Comparison of ENCODE assay signal across 1 cellular context in genomic region chr3:50605901-50606326, GRCh38.
TF ChIP-seq lines count a peak whose summit lies in the region.

No MANE protein-coding gene starts in this region.

TF ChIP-seq in K562, 482 proteins besides CTCF, POLR2A, EP300 and RAD21 (continued from another document and continues in another):
- TF ChIP-seq ZBTB34 (CRISPR knock-in tag; IDR thresholded peaks at IDR 0.05) (no peak), ZFP91 (CRISPR knock-in tag; IDR thresholded peaks at IDR 0.05) (no peak), MTF1 (CRISPR knock-in tag; IDR thresholded peaks at IDR 0.05; ENCODE audit: borderline replicate concordance) (no peak), ZNF146 (CRISPR knock-in tag; IDR thresholded peaks at IDR 0.05; ENCODE audit: unreplicated experiment) (no peak), ZNF699 (CRISPR knock-in tag; IDR thresholded peaks at IDR 0.05; ENCODE audit: insufficient replicate concordance) (no peak), LEF1 (IDR thresholded peaks at IDR 0.05) (no peak), KHSRP (IDR thresholded peaks at IDR 0.05) (no peak), NBN (IDR thresholded peaks at IDR 0.05; ENCODE audit: low read depth) (no peak), ZNF764 (CRISPR knock-in tag; IDR thresholded peaks at IDR 0.05; ENCODE audit: low read depth) (no peak), ZNF134 (CRISPR knock-in tag; conservative IDR thresholded peaks at IDR 0.05) (0 out of 2 replicates have a peak, but pooled peaks have one; percentile 8), PPARD (CRISPR knock-in tag; IDR thresholded peaks at IDR 0.05) (no peak), BRCA1 (IDR thresholded peaks at IDR 0.05) (no peak), BRCA1 (CRISPR knock-in tag; IDR thresholded peaks at IDR 0.05) (no peak), ASH1L (IDR thresholded peaks at IDR 0.05; ENCODE audit: borderline replicate concordance, low read depth, partially characterized antibody) (no peak), CREB3 (tag; conservative IDR thresholded peaks at IDR 0.05; ENCODE audit: low read depth) (no peak), PBX2 (CRISPR knock-in tag; IDR thresholded peaks at IDR 0.05; ENCODE audit: low read depth) (no peak), PBX2 (tag; conservative IDR thresholded peaks at IDR 0.05; ENCODE audit: low read depth) (no peak), HCFC1 (IDR thresholded peaks at IDR 0.05; ENCODE audit: low read depth, low read length) (no peak), MXD1 (CRISPR knock-in tag; IDR thresholded peaks at IDR 0.05; ENCODE audit: borderline replicate concordance, poor library complexity, severe bottlenecking) (no peak), POU5F1 (IDR thresholded peaks at IDR 0.05; ENCODE audit: borderline replicate concordance, low read depth, low read length, partially characterized antibody) (no peak), JUND (IDR thresholded peaks at IDR 0.05; ENCODE audit: borderline replicate concordance, low read depth, low read length) (no peak), JUND (tag; IDR thresholded peaks at IDR 0.05; ENCODE audit: borderline replicate concordance, low read depth, low read length) (no peak), ELK1 (CRISPR knock-in tag; IDR thresholded peaks at IDR 0.05) (no peak), DMBX1 (CRISPR knock-in tag; IDR thresholded peaks at IDR 0.05; ENCODE audit: borderline replicate concordance) (no peak), TRIM28 (IDR thresholded peaks at IDR 0.05) (no peak), GTF2E2 (tag; IDR thresholded peaks at IDR 0.05) (no peak), TCF15 (CRISPR knock-in tag; IDR thresholded peaks at IDR 0.05) (no peak), DIDO1 (tag; IDR thresholded peaks at IDR 0.05; ENCODE audit: low read depth) (no peak), MITF (IDR thresholded peaks at IDR 0.05) (no peak), ZNF133 (CRISPR knock-in tag; IDR thresholded peaks at IDR 0.05) (no peak), OTX1 (CRISPR knock-in tag; IDR thresholded peaks at IDR 0.05) (peak; percentile 88), E2F3 (CRISPR knock-in tag; IDR thresholded peaks at IDR 0.05) (no peak), BHLHE40 (IDR thresholded peaks at IDR 0.05; ENCODE audit: low read length) (peak; percentile 59), CBFB (CRISPR knock-in tag; IDR thresholded peaks at IDR 0.05) (no peak), MTA1 (IDR thresholded peaks at IDR 0.05; ENCODE audit: borderline replicate concordance) (no peak), ZNF583 (CRISPR knock-in tag; IDR thresholded peaks at IDR 0.05) (no peak), CREB1 (IDR thresholded peaks at IDR 0.05) (no peak), CREB1 (CRISPR knock-in tag; IDR thresholded peaks at IDR 0.05) (no peak), ZNF445 (CRISPR knock-in tag; IDR thresholded peaks at IDR 0.05; ENCODE audit: low read depth) (no peak), ILK (tag; IDR thresholded peaks at IDR 0.05; ENCODE audit: borderline replicate concordance, low read depth) (no peak), PKNOX1 (IDR thresholded peaks at IDR 0.05) (no peak), CXXC5 (CRISPR knock-in tag; IDR thresholded peaks at IDR 0.05) (no peak), CHD1 (IDR thresholded peaks at IDR 0.05; ENCODE audit: low read length) (no peak), KAT2B (IDR thresholded peaks at IDR 0.05; ENCODE audit: low read depth, low read length) (no peak), DDX20 (tag; IDR thresholded peaks at IDR 0.05; ENCODE audit: low read depth) (no peak), CBX2 (IDR thresholded peaks at IDR 0.05; ENCODE audit: insufficient read depth, low read length, poor library complexity, severe bottlenecking) (no peak), TEAD1 (CRISPR knock-in tag; IDR thresholded peaks at IDR 0.05) (no peak), SNAPC5 (CRISPR knock-in tag; IDR thresholded peaks at IDR 0.05) (no peak), CBFA2T3 (IDR thresholded peaks at IDR 0.05) (no peak), CREB3L1 (IDR thresholded peaks at IDR 0.05; ENCODE audit: borderline replicate concordance, low read depth) (no peak), HES1 (IDR thresholded peaks at IDR 0.05; ENCODE audit: low read depth) (no peak), CBX8 (IDR thresholded peaks at IDR 0.05; ENCODE audit: borderline replicate concordance, extremely low read depth, low read depth, low read length, poor library complexity, severe bottlenecking) (no peak), RAD51 (IDR thresholded peaks at IDR 0.05; ENCODE audit: borderline replicate concordance, low read depth) (no peak), ARID2 (IDR thresholded peaks at IDR 0.05) (no peak), GTF2F1 (IDR thresholded peaks at IDR 0.05; ENCODE audit: low read depth, low read length) (no peak), STAG1 (CRISPR knock-in tag; IDR thresholded peaks at IDR 0.05; ENCODE audit: borderline replicate concordance) (no peak), ZNF668 (CRISPR knock-in tag; IDR thresholded peaks at IDR 0.05) (no peak), HNRNPLL (IDR thresholded peaks at IDR 0.05; ENCODE audit: low read depth, low read length, poor library complexity, severe bottlenecking) (no peak), FOXP1 (CRISPR knock-in tag; IDR thresholded peaks at IDR 0.05) (no peak), HDAC8 (tag; IDR thresholded peaks at IDR 0.05) (no peak), PURB (CRISPR knock-in tag; IDR thresholded peaks at IDR 0.05; ENCODE audit: low read depth) (no peak), STAT5B (CRISPR knock-in tag; IDR thresholded peaks at IDR 0.05) (no peak), HSF4 (CRISPR knock-in tag; IDR thresholded peaks at IDR 0.05; ENCODE audit: borderline replicate concordance) (no peak), MEF2A (IDR thresholded peaks at IDR 0.05; ENCODE audit: control insufficient read depth, low read depth, low read length) (no peak), TAL1 (IDR thresholded peaks at IDR 0.05) (no peak)
